In genomic region chr21:42308914-42309752, GRCh38 we compare ENCODE assay signal across 15 cellular contexts. TPM values are rescaled to one million over a fixed set of nuclear protein-coding genes. Genes with fewer than 3 reads are reported as not detected.
DNase-seq lines count a peak whose midpoint lies in the region; ATAC-seq, FAIRE-seq and TF ChIP-seq lines count a peak whose summit lies in the region.
"Had no signal": no experiment of that assay in that cellular context is flagged by ENCODE, and none has a peak within 500 bp of the region (broad histone marks: within the 10 kb centered on the region; RNA-seq: fewer than 3 reads in every experiment).

No MANE protein-coding gene starts in this region.

- BruUV-seq in PC-3 (replicated peaks; lab: Mats Ljungman, UMichigan), result no TSS peak

- H3K36me3 ChIP-seq in PC-3 (ENCODE audit: low read depth, low read length) (no peaks in the 10 kb centered on the region), transverse colon (no peaks in the 10 kb centered on the region)
- H3K36me3 ChIP-seq: ascending aorta, upper lobe of right lung had no signal

- DNase-seq in activated effector memory CD4-positive, alpha-beta T cell treated with anti-CD3 and anti-CD28 coated beads, Interleukin-2, amount 50 U/mL, for 16 hours, result peak; percentile 59
- no peak for DNase-seq in activated effector memory CD4-positive, alpha-beta T cell treated with Interleukin-2 at 50 U/mL for 16 hours
- peak; percentile 49 for DNase-seq in PC-3
- DNase-seq in foreskin melanocyte, result peak; percentile 35
- no peak for DNase-seq in transverse colon
- DNase-seq in omental fat pad (ENCODE audit: low spot score), result no peak
- DNase-seq in D721Med (ENCODE audit: insufficient read length, low spot score), result no peak
- DNase-seq: cortex of kidney had no signal

- no peaks in the 10 kb centered on the region for H3K9me3 ChIP-seq in PC-3 (ENCODE audit: low read length)
- H3K9me3 ChIP-seq in transverse colon, result no peaks in the 10 kb centered on the region
- H3K9me3 ChIP-seq: ascending aorta, upper lobe of right lung had no signal

- no peak for FAIRE-seq in D721Med (lab: Jason Lieb, UNC)
- FAIRE-seq: keratinocyte had no signal

- H3K79me2 ChIP-seq in PC-3 (ENCODE audit: low read length), result no peaks in the 10 kb centered on the region

- intact Hi-C loops in PC-3 (cut with micrococcal nuclease) (loop anchor here (1.0 to 5.0 kb wide), 4 partner anchors 58 to 162 kb away; partner anchors contain the start of gene TFF1), transverse colon (cut with DNase I; ENCODE audit: low total_unique reads) (no loop called here)

- H4K20me1 ChIP-seq in PC-3 (ENCODE audit: low read length), result no peaks in the 10 kb centered on the region

- TF ChIP-seq CTCF in PC-3 (conservative IDR thresholded peaks at IDR 0.05; ENCODE audit: low read depth, low read length), result peak; percentile 66
- peak in 3 of 5 experiments; percentile 10 to 44 (median 30) for TF ChIP-seq CTCF in transverse colon (IDR thresholded peaks at IDR 0.05)
- no peak for TF ChIP-seq CTCF in omental fat pad (IDR thresholded peaks at IDR 0.05)
- TF ChIP-seq CTCF in D721Med (IDR thresholded peaks at IDR 0.05; ENCODE audit: insufficient read depth, missing control alignments), result no peak

- no peak overlapping the region for H3K4me3 ChIP-seq in PC-3 (ENCODE audit: low read length)
- H3K4me3 ChIP-seq in transverse colon, result no peak overlapping the region
- H3K4me3 ChIP-seq: ascending aorta, smooth muscle cell, upper lobe of right lung had no signal

- no peak for TF ChIP-seq EP300 in transverse colon (IDR thresholded peaks at IDR 0.05; ENCODE audit: low read depth)

- no peak for TF ChIP-seq POLR2A in transverse colon (IDR thresholded peaks at IDR 0.05)

- no peaks in the 10 kb centered on the region for H3F3A ChIP-seq in PC-3 (ENCODE audit: low read length, unreplicated experiment)

- CTCF ChIA-PET in PC-3 (lab: Charles Lee), result interaction anchor here (0.6 to 2.3 kb wide), 14 partner anchors 12 to 343 kb away, joined by 3 to 18 read pairs (median 6); partner anchors contain the start of gene TFF1

- in situ Hi-C loops in transverse colon (cut with MboI; ENCODE audit: low pct_ligation_motif_present in 1 of 4, low pct_unique_long_range_greater_than_20kb in 1 of 4, low sequenced_read_pairs in 3 of 4), result loop anchor here in 1 of 4 donors (25.0 kb wide), 1 partner anchor 253 kb away; no protein-coding TSS in a partner anchor

- no peaks in the 10 kb centered on the region for H3K27me3 ChIP-seq in PC-3 (ENCODE audit: low read length)
- H3K27me3 ChIP-seq in transverse colon, result peaks cover 11% of the 10 kb centered on the region
- H3K27me3 ChIP-seq: ascending aorta had no signal

- H3K9ac ChIP-seq in PC-3 (ENCODE audit: low read length), result no peak overlapping the region

- ATAC-seq in PC-3 (peak; percentile 66), omental fat pad (ENCODE audit: low FRiP score) (no peak), GM19351 (IDR thresholded peaks at IDR 0.05; ENCODE audit: unreplicated experiment) (no peak)

- H3K9me2 ChIP-seq in PC-3 (replicated peaks; ENCODE audit: low read length), result no peaks in the 10 kb centered on the region

- WGBS in transverse colon (ENCODE audit: low coverage in 1 of 2), 2 donors, result 37 to 48% methylated on average over 9 to 23 of the region's 23 CpGs

- POLR2A ChIA-PET in PC-3 (lab: Charles Lee; ENCODE audit: unreplicated experiment), result no interaction called here

- H3K4me2 ChIP-seq in PC-3 (ENCODE audit: low read length), result peak overlapping the region; percentile 59

- peak overlapping the region; percentile 72 for H2AFZ ChIP-seq in PC-3 (ENCODE audit: low read length)

- H3K4me1 ChIP-seq in PC-3 (ENCODE audit: insufficient read depth, low read length) (peaks cover 6% of the 10 kb centered on the region; the same call in 1 of the 2 replicates), transverse colon (peaks cover 18 to 38% (median 24%) of the 10 kb centered on the region in 4 donors)
- H3K4me1 ChIP-seq: ascending aorta had no signal

- no peak overlapping the region for H3K27ac ChIP-seq in PC-3 (ENCODE audit: low read length)
- peak overlapping the region in 1 of 4 donors; percentile 2 for H3K27ac ChIP-seq in transverse colon
- H3K27ac ChIP-seq: ascending aorta, upper lobe of right lung had no signal

RNA-seq across cellular contexts. Expression of gene TFF3, which starts 6.1 kb away (rescaled TPM):
- 2.8 and 9.1 TPM in 2 replicates for total RNA-seq in PC-3 (2014; rRNA removed)
- total RNA-seq in transverse colon, result 1,000 to 10,000 TPM in 1 of 4 donors, 100 to 1,000 TPM in 3; 164 to 2,581 (median 367) TPM
- total RNA-seq in omental fat pad, result 10 to 100 TPM in 3 of 4 donors, 1 to 10 TPM in 1; 1.8 to 23.6 (median 11.6) TPM
- total RNA-seq: ascending aorta, smooth muscle cell had no signal

RNA-seq across cellular contexts. Expression of gene TFF2, which starts 41.7 kb away (rescaled TPM):
- total RNA-seq in PC-3 (2014; rRNA removed) (21.1 and 22.9 TPM in 2 replicates), transverse colon (under 1 TPM in 1 of 4 donors, not detected in 3; 0.68 TPM), omental fat pad (not detected)
- total RNA-seq: ascending aorta, esophagus mucosa, osteocyte, smooth muscle cell, upper lobe of right lung had no signal

RNA-seq across cellular contexts. Expression of gene TFF1, which starts 57.2 kb away (rescaled TPM):
- total RNA-seq in PC-3 (2014; rRNA removed) (99.2 and 111 TPM in 2 replicates), transverse colon (10 to 100 TPM in 2 of 4 donors, 1 to 10 TPM in 1, not detected in 1; 8.6 to 45.3 (median 25.8) TPM), omental fat pad (not detected)
- total RNA-seq: ascending aorta, esophagus mucosa, osteocyte, upper lobe of right lung had no signal

Comparison
In these comparisons a context has a peak if more than half of its experiments do, and no peak if none do; other contexts are left out.
1. DNase-seq: peak in activated effector memory CD4-positive, alpha-beta T cell treated with anti-CD3 and anti-CD28 coated beads, Interleukin-2, amount 50 U/mL, for 16 hours (single experiment), PC-3 (single experiment) and foreskin melanocyte (single experiment); none in activated effector memory CD4-positive, alpha-beta T cell treated with Interleukin-2 at 50 U/mL for 16 hours (single experiment), transverse colon (single experiment), omental fat pad (single experiment) and D721Med (single experiment).
2. CTCF ChIP-seq: peak in PC-3 (single experiment) and transverse colon (3 of 5); none in omental fat pad (0 of 3) and D721Med (single experiment).
3. RNA of gene TFF3, which starts 6.1 kb away (total RNA-seq): 164 to 2,581 TPM in transverse colon; 1.8 to 23.6 TPM in omental fat pad and 2.8 to 9.1 TPM in PC-3; every median in the first group is over 4 times any median in the second.